In genomic region chr1:168146160-168146539, GRCh38 we compare ENCODE assay signal across 6 cellular contexts.
"Had no signal": no experiment of that assay in that cellular context is flagged by ENCODE, and none has a peak within 500 bp of the region (broad histone marks: within the 10 kb centered on the region; RNA-seq: fewer than 3 reads in every experiment).

No MANE protein-coding gene starts in this region.

- H3K4me3 ChIP-seq: lower lobe of right lung, skin epidermis, uterus had no signal

- H3K36me3 Mint-ChIP-seq: activated naive CD4-positive, alpha-beta T cell treated with anti-CD3 and anti-CD28 coated beads, Interleukin-2, amount 50 U/mL, for 72 hours; brain had no signal

- H3K9me3 Mint-ChIP-seq: activated naive CD4-positive, alpha-beta T cell treated with anti-CD3 and anti-CD28 coated beads, Interleukin-2, amount 50 U/mL, for 72 hours; brain; central memory CD8-positive, alpha-beta T cell had no signal

- H3K36me3 ChIP-seq: lower lobe of right lung, uterus had no signal

- H3K27me3 Mint-ChIP-seq: central memory CD8-positive, alpha-beta T cell had no signal

- H3K27me3 ChIP-seq: uterus had no signal

- H3K9me3 ChIP-seq: lower lobe of right lung, uterus had no signal

- H3K4me1 ChIP-seq: uterus had no signal

- H3K4me3 Mint-ChIP-seq: central memory CD8-positive, alpha-beta T cell had no signal
